11 cellular contexts compared by ENCODE assay signal in genomic region chr17:4715071-4715749, GRCh38. TPM values are rescaled to one million over a fixed set of nuclear protein-coding genes. Genes with fewer than 3 reads are reported as not detected.
DNase-seq lines count a peak whose midpoint lies in the region; ATAC-seq and TF ChIP-seq lines count a peak whose summit lies in the region.
"Had no signal": no experiment of that assay in that cellular context is flagged by ENCODE, and none has a peak within 500 bp of the region (broad histone marks: within the 10 kb centered on the region; RNA-seq: fewer than 3 reads in every experiment).

No MANE protein-coding gene starts in this region.

- H3K27me3 ChIP-seq in CD4-positive, CD25-positive, alpha-beta regulatory T cell (ENCODE audit: control insufficient read depth, insufficient read depth, low read length) = no peaks in the 10 kb centered on the region

- ATAC-seq in CD4-positive, CD25-positive, alpha-beta regulatory T cell (ENCODE audit: low read depth in 2 of 2) = no peak
- ATAC-seq in activated T-cell treated with anti-CD3 and anti-CD28 coated beads, Interleukin-2, amount 50 U/mL, for 4 hours = no peak
- ATAC-seq in mucosa of descending colon (no peak), GM18502 (IDR thresholded peaks at IDR 0.05; ENCODE audit: poor library complexity, unreplicated experiment) (no peak)
- ATAC-seq: WTC11 had no signal

- H3K4me3 ChIP-seq in CD4-positive, CD25-positive, alpha-beta regulatory T cell (ENCODE audit: low read depth, low read length) = peak overlapping the region; percentile 55
- H3K4me3 ChIP-seq in mucosa of descending colon = no peak overlapping the region

- no peak for TF ChIP-seq CTCF in mucosa of descending colon (IDR thresholded peaks at IDR 0.05)

- peaks cover 4 to 49% (median 28%) of the 10 kb centered on the region in 4 donors for H3K4me1 Mint-ChIP-seq in CD4-positive, CD25-positive, alpha-beta regulatory T cell
- peaks cover 45% of the 10 kb centered on the region for H3K4me1 Mint-ChIP-seq in activated T-cell treated with anti-CD3 and anti-CD28 coated beads, Interleukin-2, amount 50 U/mL, for 4 hours (ENCODE audit: low read depth)

- peak overlapping the region; percentile 79 to 84 (median 80) for H3K4me3 Mint-ChIP-seq in CD4-positive, CD25-positive, alpha-beta regulatory T cell
- H3K4me3 Mint-ChIP-seq in activated T-cell treated with anti-CD3 and anti-CD28 coated beads, Interleukin-2, amount 50 U/mL, for 4 hours = peak overlapping the region; percentile 75
- H3K4me3 Mint-ChIP-seq: WTC11 had no signal

- intact Hi-C loops in mucosa of descending colon (cut with DNase I, micrococcal nuclease) = no loop called here

- H3K27ac ChIP-seq in CD4-positive, CD25-positive, alpha-beta regulatory T cell (ENCODE audit: insufficient read depth, low read length, poor library complexity, severe bottlenecking) = peak overlapping the region; percentile 70

- H3K36me3 Mint-ChIP-seq in CD4-positive, CD25-positive, alpha-beta regulatory T cell = peaks cover 14% of the 10 kb centered on the region
- peaks cover 10% of the 10 kb centered on the region for H3K36me3 Mint-ChIP-seq in activated T-cell treated with anti-CD3 and anti-CD28 coated beads, Interleukin-2, amount 50 U/mL, for 4 hours (ENCODE audit: insufficient read depth)

- peak overlapping the region; percentile 93 to 97 (median 93) for H3K27ac Mint-ChIP-seq in CD4-positive, CD25-positive, alpha-beta regulatory T cell
- H3K27ac Mint-ChIP-seq: WTC11 had no signal

- H3K9me3 ChIP-seq in CD4-positive, CD25-positive, alpha-beta regulatory T cell (ENCODE audit: control insufficient read depth in 2 of 2, low read length in 2 of 2) = no peaks in the 10 kb centered on the region
- H3K9me3 ChIP-seq in mucosa of descending colon = no peaks in the 10 kb centered on the region

- DNase-seq in CD4-positive, CD25-positive, alpha-beta regulatory T cell = peak in 2 of 3 donors; percentile 24 to 80
- DNase-seq in Kasumi-1 (lab: John Stamatoyannopoulos, UW) (peak; percentile 24 to 52), mucosa of descending colon (peak in 2 of 3 donors; percentile 50 to 74), COLO829 (ENCODE audit: low spot score) (no peak), ureter (ENCODE audit: low spot score) (no peak), midbrain (lab: John Stamatoyannopoulos, UW) (no peak)
- DNase-seq in activated T-cell treated with anti-CD3 and anti-CD28 coated beads, Interleukin-2, amount 50 U/mL, for 4 hours = peak; percentile 49
- DNase-seq: MM.1S; stimulated activated CD4-positive, alpha-beta T cell treated with anti-CD3 and anti-CD28 coated beads, Interleukin-4, amount 100 ng/mL, for 24 hours had no signal

- peaks cover 0 to 1% (median 0%) of the 10 kb centered on the region in 7 donors for H3K9me3 Mint-ChIP-seq in CD4-positive, CD25-positive, alpha-beta regulatory T cell
- no peaks in the 10 kb centered on the region for H3K9me3 Mint-ChIP-seq in activated T-cell treated with anti-CD3 and anti-CD28 coated beads, Interleukin-2, amount 50 U/mL, for 4 hours
- H3K9me3 Mint-ChIP-seq: WTC11 had no signal

- H3K27me3 Mint-ChIP-seq in CD4-positive, CD25-positive, alpha-beta regulatory T cell = peaks cover 5% of the 10 kb centered on the region
- no peaks in the 10 kb centered on the region for H3K27me3 Mint-ChIP-seq in activated T-cell treated with anti-CD3 and anti-CD28 coated beads, Interleukin-2, amount 50 U/mL, for 4 hours (ENCODE audit: low read depth)

- peaks cover 37% of the 10 kb centered on the region for H3K36me3 ChIP-seq in CD4-positive, CD25-positive, alpha-beta regulatory T cell (ENCODE audit: control insufficient read depth, insufficient read depth, low read length)
- H3K36me3 ChIP-seq in mucosa of descending colon (ENCODE audit: low read depth) = no peaks in the 10 kb centered on the region

- peaks cover 47% of the 10 kb centered on the region for H3K4me1 ChIP-seq in CD4-positive, CD25-positive, alpha-beta regulatory T cell (ENCODE audit: control insufficient read depth, insufficient read depth, low read length, poor library complexity, severe bottlenecking)
- H3K4me1 ChIP-seq in mucosa of descending colon (ENCODE audit: low read depth) = peaks cover 17% of the 10 kb centered on the region

RNA-seq across cellular contexts. Expression of gene ARRB2, which starts 4.8 kb away (rescaled TPM):
- 197 TPM for total RNA-seq in CD4-positive, CD25-positive, alpha-beta regulatory T cell
- 10 to 100 TPM; 22.4 to 37.5 (median 28.9) TPM for polyA plus RNA-seq in CD4-positive, CD25-positive, alpha-beta regulatory T cell
- 10 to 100 TPM; 89.7 to 99.4 (median 94.7) TPM for total RNA-seq in activated T-cell treated with anti-CD3 and anti-CD28 coated beads, Interleukin-2, amount 50 U/mL, for 4 hours
- total RNA-seq in mucosa of descending colon (10 to 100 TPM; 29.7 to 56.5 (median 49.9) TPM), ureter (40.8 TPM)

RNA-seq across cellular contexts. Expression of gene PELP1, which starts 11.3 kb away (rescaled TPM):
- total RNA-seq in CD4-positive, CD25-positive, alpha-beta regulatory T cell = 51.9 TPM
- polyA plus RNA-seq in CD4-positive, CD25-positive, alpha-beta regulatory T cell = 1 to 10 TPM; 6.2 to 8.6 (median 7.8) TPM
- 100 to 1,000 TPM; 163 to 189 (median 188) TPM for total RNA-seq in activated T-cell treated with anti-CD3 and anti-CD28 coated beads, Interleukin-2, amount 50 U/mL, for 4 hours
- total RNA-seq in mucosa of descending colon (10 to 100 TPM; 30.1 to 51.2 (median 35.6) TPM), ureter (56.9 TPM)

RNA-seq across cellular contexts. Expression of gene MED11, which starts 16.0 kb away (rescaled TPM):
- total RNA-seq in CD4-positive, CD25-positive, alpha-beta regulatory T cell = 9.3 TPM
- polyA plus RNA-seq in CD4-positive, CD25-positive, alpha-beta regulatory T cell = 10 to 100 TPM; 40.0 to 46.8 (median 43.9) TPM
- total RNA-seq in activated T-cell treated with anti-CD3 and anti-CD28 coated beads, Interleukin-2, amount 50 U/mL, for 4 hours = 10 to 100 TPM; 19.6 to 21.6 (median 20.6) TPM
- total RNA-seq in mucosa of descending colon = 10 to 100 TPM; 21.4 to 28.3 (median 22.2) TPM
- total RNA-seq in ureter = 19.5 TPM

RNA-seq across cellular contexts. Expression of gene ZMYND15, which starts 24.4 kb away (rescaled TPM):
- total RNA-seq in CD4-positive, CD25-positive, alpha-beta regulatory T cell = 1.0 TPM
- not detected for polyA plus RNA-seq in CD4-positive, CD25-positive, alpha-beta regulatory T cell
- under 1 TPM in 1 of 3 donors, not detected in 2; 0.13 TPM for total RNA-seq in activated T-cell treated with anti-CD3 and anti-CD28 coated beads, Interleukin-2, amount 50 U/mL, for 4 hours
- total RNA-seq in mucosa of descending colon = 1 to 10 TPM; 1.2 to 1.4 (median 1.3) TPM
- total RNA-seq in ureter = 1.7 TPM

RNA-seq across cellular contexts. Expression of gene CXCL16, which starts 24.5 kb away (rescaled TPM):
- 7.3 TPM for total RNA-seq in CD4-positive, CD25-positive, alpha-beta regulatory T cell
- polyA plus RNA-seq in CD4-positive, CD25-positive, alpha-beta regulatory T cell = under 1 TPM in 3 of 4 donors, not detected in 1; 0.41 to 0.79 (median 0.45) TPM
- total RNA-seq in activated T-cell treated with anti-CD3 and anti-CD28 coated beads, Interleukin-2, amount 50 U/mL, for 4 hours = 1 to 10 TPM in 2 of 3 donors, under 1 TPM in 1; 0.76 to 1.5 (median 1.3) TPM
- total RNA-seq in mucosa of descending colon (10 to 100 TPM; 20.3 to 41.9 (median 30.2) TPM), ureter (26.8 TPM)

Comparison
In these comparisons a context has a peak if more than half of its experiments do, and no peak if none do; other contexts are left out.
1. DNase-seq: peak in CD4-positive, CD25-positive, alpha-beta regulatory T cell (2 of 3), Kasumi-1 (2 of 2), activated T-cell treated with anti-CD3 and anti-CD28 coated beads, Interleukin-2, amount 50 U/mL, for 4 hours (single experiment) and mucosa of descending colon (2 of 3); none in COLO829 (single experiment), ureter (single experiment) and midbrain (single experiment).